In the genomic region with DNA sequence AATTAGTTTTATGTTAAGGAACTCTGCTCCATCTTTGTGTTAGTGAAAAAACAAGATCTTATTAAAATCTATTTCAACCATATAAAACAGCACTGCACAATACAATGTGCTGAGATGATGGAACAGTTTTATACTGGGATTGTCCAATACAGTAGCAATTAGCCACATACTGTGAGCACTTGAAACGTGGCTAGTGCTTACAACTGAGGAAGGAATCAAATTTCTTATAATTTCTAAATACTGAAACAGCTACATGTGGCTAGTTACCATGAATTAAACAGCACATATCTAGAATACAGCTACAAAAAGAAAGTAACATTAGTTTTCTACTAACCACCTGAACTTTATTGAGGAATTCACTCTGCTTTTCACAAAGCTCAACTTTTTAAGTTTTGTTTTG, we compare ENCODE assay signal across 15 cellular contexts.
"Had no signal": no experiment of that assay in that cellular context is flagged by ENCODE, and none has a peak within 500 bp of the region (broad histone marks: within the 10 kb centered on the region; RNA-seq: fewer than 3 reads in every experiment).

No MANE protein-coding gene starts in this region.

- DNase-seq: esophagus squamous epithelium; foreskin fibroblast; left colon; left ventricle myocardium superior; mesenchymal stem cell; midbrain; nucleus accumbens; pancreas; right cardiac atrium; small intestine; stimulated activated CD4-positive, alpha-beta T cell treated with anti-CD3 and anti-CD28 coated beads, Interleukin-12 subunit alpha, Interleukin-12 subunit beta, amount 100 ng/mL, for 4 hours; stimulated activated naive CD4-positive, alpha-beta T cell; stomach; substantia nigra; trophoblast cell had no signal

- FAIRE-seq: pancreas, small intestine had no signal
